Comparison of ENCODE assay signal across 8 cellular contexts in the genomic region with DNA sequence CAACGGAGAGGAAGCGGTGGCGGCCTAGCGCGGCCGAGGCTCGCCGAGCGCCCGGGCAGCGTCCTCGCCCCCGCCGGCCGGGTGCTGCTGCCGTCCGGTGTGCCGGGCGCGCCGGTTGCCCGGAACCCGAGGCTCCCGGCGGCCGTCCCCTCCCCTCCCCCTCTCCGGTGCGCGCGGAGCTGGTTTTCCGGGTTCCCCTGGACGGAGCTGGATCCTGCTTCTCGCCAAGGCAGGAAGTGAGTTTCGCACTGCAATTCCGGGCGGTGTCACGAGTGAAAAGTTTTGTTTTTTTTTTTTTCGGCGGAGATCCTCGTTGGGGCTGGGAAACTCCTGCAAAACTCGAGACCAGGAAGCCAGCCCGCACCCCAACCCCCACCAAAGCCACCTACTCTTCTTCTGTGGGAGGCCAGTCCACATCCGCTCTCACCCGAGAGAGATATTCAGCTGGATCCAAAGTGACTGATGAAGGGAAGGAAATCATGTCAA. TPM values are rescaled to one million over a fixed set of nuclear protein-coding genes. Genes with fewer than 3 reads are reported as not detected.
DNase-seq lines count a peak whose midpoint lies in the region; ATAC-seq and TF ChIP-seq lines count a peak whose summit lies in the region.

A gene with protein sequence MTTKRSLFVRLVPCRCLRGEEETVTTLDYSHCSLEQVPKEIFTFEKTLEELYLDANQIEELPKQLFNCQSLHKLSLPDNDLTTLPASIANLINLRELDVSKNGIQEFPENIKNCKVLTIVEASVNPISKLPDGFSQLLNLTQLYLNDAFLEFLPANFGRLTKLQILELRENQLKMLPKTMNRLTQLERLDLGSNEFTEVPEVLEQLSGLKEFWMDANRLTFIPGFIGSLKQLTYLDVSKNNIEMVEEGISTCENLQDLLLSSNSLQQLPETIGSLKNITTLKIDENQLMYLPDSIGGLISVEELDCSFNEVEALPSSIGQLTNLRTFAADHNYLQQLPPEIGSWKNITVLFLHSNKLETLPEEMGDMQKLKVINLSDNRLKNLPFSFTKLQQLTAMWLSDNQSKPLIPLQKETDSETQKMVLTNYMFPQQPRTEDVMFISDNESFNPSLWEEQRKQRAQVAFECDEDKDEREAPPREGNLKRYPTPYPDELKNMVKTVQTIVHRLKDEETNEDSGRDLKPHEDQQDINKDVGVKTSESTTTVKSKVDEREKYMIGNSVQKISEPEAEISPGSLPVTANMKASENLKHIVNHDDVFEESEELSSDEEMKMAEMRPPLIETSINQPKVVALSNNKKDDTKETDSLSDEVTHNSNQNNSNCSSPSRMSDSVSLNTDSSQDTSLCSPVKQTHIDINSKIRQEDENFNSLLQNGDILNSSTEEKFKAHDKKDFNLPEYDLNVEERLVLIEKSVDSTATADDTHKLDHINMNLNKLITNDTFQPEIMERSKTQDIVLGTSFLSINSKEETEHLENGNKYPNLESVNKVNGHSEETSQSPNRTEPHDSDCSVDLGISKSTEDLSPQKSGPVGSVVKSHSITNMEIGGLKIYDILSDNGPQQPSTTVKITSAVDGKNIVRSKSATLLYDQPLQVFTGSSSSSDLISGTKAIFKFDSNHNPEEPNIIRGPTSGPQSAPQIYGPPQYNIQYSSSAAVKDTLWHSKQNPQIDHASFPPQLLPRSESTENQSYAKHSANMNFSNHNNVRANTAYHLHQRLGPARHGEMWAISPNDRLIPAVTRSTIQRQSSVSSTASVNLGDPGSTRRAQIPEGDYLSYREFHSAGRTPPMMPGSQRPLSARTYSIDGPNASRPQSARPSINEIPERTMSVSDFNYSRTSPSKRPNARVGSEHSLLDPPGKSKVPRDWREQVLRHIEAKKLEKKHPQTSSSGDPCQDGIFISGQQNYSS (N-terminal part only) (plus strand): TSS at position 300 of the 486 bp plus-strand sequence. CDS start 66,144 bp downstream, outside the sequence.

- no peaks in the 10 kb centered on the region for H3K9me3 ChIP-seq in testis

- peak; percentile 40 for DNase-seq in COLO829 (ENCODE audit: low spot score)
- DNase-seq in HT-29 (ENCODE audit: low spot score), result peak; percentile 76
- DNase-seq in SKM-1 treated with dmso at 0.1 percent for 144 hours (lab: John Stamatoyannopoulos, UW; ENCODE audit: unreplicated experiment), result peak; percentile 58
- DNase-seq in activated naive CD4-positive, alpha-beta T cell treated with anti-CD3 and anti-CD28 coated beads, Interleukin-2, amount 50 U/mL, for 72 hours (ENCODE audit: low spot score in 2 of 2), result peak; percentile 62 to 80
- DNase-seq in glomerular endothelial cell (ENCODE audit: extremely low read depth, low read depth, low spot score), result peak; percentile 64
- peak; percentile 91 for DNase-seq in osteocyte (ENCODE audit: extremely low spot score, unreplicated experiment)
- peak; percentile 87 for DNase-seq in testis

- no peaks in the 10 kb centered on the region for H3K27me3 Mint-ChIP-seq in osteocyte (ENCODE audit: unreplicated experiment)

- H3K27me3 ChIP-seq in testis, result no peaks in the 10 kb centered on the region

- peaks cover 41% of the 10 kb centered on the region for H3K4me1 Mint-ChIP-seq in osteocyte (ENCODE audit: unreplicated experiment)

- H3K36me3 ChIP-seq in testis (ENCODE audit: low read depth, missing control alignments), result no peaks in the 10 kb centered on the region

- peak within 1 kb of the TSS; percentile 89 to 96 for H3K4me3 ChIP-seq in testis

- intact Hi-C loops in testis (cut with DNase I; ENCODE audit: low total_unique reads), result loop anchor here (10.0 kb wide), 1 partner anchor 218 kb away; a partner anchor contains a TSS

- peaks cover 11 to 17% of the 10 kb centered on the region in 2 donors for H3K36me3 Mint-ChIP-seq in activated naive CD4-positive, alpha-beta T cell treated with anti-CD3 and anti-CD28 coated beads, Interleukin-2, amount 50 U/mL, for 72 hours
- peaks cover 4% of the 10 kb centered on the region for H3K36me3 Mint-ChIP-seq in osteocyte (ENCODE audit: unreplicated experiment)

- TF ChIP-seq POLR2A in testis (IDR thresholded peaks at IDR 0.05), result no peak

- no peaks in the 10 kb centered on the region for H3K9me3 Mint-ChIP-seq in activated naive CD4-positive, alpha-beta T cell treated with anti-CD3 and anti-CD28 coated beads, Interleukin-2, amount 50 U/mL, for 72 hours
- no peaks in the 10 kb centered on the region for H3K9me3 Mint-ChIP-seq in osteocyte (ENCODE audit: unreplicated experiment)

- TF ChIP-seq CTCF in osteocyte (IDR thresholded peaks at IDR 0.05) (no peak), testis (IDR thresholded peaks at IDR 0.05) (no peak)

- peaks cover 11% of the 10 kb centered on the region for H3K4me1 ChIP-seq in testis

- H3K27ac Mint-ChIP-seq in activated naive CD4-positive, alpha-beta T cell treated with anti-CD3 and anti-CD28 coated beads, Interleukin-2, amount 50 U/mL, for 72 hours, result peak within 1 kb of the TSS; percentile 92 to 97
- H3K27ac Mint-ChIP-seq in osteocyte (ENCODE audit: unreplicated experiment), result peak within 1 kb of the TSS; percentile 97

- peak within 1 kb of the TSS; percentile 96 for H3K4me3 Mint-ChIP-seq in osteocyte (ENCODE audit: unreplicated experiment)

- peak; percentile 18 for ATAC-seq in GM21360 (IDR thresholded peaks at IDR 0.05; ENCODE audit: unreplicated experiment)
- peak; percentile 33 to 40 for ATAC-seq in activated naive CD4-positive, alpha-beta T cell treated with anti-CD3 and anti-CD28 coated beads, Interleukin-2, amount 50 U/mL, for 72 hours

- WGBS in testis, 2 donors, result 0 to 2% methylated on average over 6 to 38 of the region's 44 CpGs

- H3K27ac ChIP-seq in testis, result peak within 1 kb of the TSS; percentile 98 to 100

RNA-seq across cellular contexts. Expression of the gene that starts here (rescaled TPM):
- 35.0 and 40.2 TPM in 2 replicates for total RNA-seq in HT-29 (2014; rRNA removed; shearing (Covaris generic))
- total RNA-seq in activated naive CD4-positive, alpha-beta T cell treated with anti-CD3 and anti-CD28 coated beads, Interleukin-2, amount 50 U/mL, for 72 hours, result 10 to 100 TPM; 46.1 to 55.2 TPM
- total RNA-seq in glomerular endothelial cell (41.2 and 61.4 TPM in 2 replicates), osteocyte (78.1 and 83.7 TPM in 2 replicates), testis (10 to 100 TPM; 79.8 to 98.3 TPM)
- 45.7 TPM for polyA plus RNA-seq in testis (ENCODE audit: insufficient read depth, low read depth, low replicate concordance)

Comparison
In these comparisons a context has a peak if more than half of its experiments do, and no peak if none do; other contexts are left out.
1. Peak in every context shown above with its lines: DNase-seq, ATAC-seq, H3K4me3 ChIP-seq and H3K27ac ChIP-seq.
2. DNase-seq: peak in every context shown above with its lines; median percentile 91 in osteocyte; 87 in testis; 76 in HT-29; 71 in activated naive CD4-positive, alpha-beta T cell treated with anti-CD3 and anti-CD28 coated beads, Interleukin-2, amount 50 U/mL, for 72 hours; 64 in glomerular endothelial cell; 58 in SKM-1 treated with dmso at 0.1 percent for 144 hours; 40 in COLO829.